ENCODE assay signal across 1 cellular context in the genomic region with DNA sequence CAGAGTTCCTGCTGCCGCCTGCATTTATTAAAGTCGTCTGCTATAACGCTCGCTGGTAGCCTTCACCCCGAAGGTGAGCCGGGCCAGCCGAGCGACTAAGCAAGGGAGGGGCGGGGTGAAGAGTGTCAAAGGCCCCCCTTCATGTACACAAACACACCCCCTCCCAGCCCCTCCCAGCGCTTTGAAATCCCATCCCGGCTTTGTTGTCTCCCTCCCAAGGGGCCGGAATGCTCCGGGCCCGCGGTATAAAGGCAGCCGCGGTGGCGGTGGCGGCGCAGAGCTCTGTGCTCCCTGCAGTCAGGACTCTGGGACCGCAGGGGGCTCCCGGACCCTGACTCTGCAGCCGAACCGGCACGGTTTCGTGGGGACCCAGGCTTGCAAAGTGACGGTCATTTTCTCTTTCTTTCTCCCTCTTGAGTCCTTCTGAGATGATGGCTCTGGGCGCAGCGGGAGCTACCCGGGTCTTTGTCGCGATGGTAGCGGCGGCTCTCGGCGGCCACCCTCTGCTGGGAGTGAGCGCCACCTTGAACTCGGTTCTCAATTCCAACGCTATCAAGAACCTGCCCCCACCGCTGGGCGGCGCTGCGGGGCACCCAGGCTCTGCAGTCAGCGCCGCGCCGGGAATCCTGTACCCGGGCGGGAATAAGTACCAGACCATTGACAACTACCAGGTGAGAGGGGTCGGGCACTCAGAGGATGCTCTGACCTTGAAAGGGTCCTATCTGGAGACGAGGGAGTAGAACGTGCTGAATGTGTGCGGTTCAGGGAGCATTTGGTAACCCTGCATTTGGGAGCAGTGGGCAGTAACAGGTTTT.
TF ChIP-seq lines count a peak whose summit lies in the region.

A gene with protein sequence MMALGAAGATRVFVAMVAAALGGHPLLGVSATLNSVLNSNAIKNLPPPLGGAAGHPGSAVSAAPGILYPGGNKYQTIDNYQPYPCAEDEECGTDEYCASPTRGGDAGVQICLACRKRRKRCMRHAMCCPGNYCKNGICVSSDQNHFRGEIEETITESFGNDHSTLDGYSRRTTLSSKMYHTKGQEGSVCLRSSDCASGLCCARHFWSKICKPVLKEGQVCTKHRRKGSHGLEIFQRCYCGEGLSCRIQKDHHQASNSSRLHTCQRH (plus strand): TSS at position 275 of the 815 bp plus-strand sequence. CDS start 154 bp downstream, at position 429.

TF ChIP-seq in HepG2, 621 proteins besides CTCF, POLR2A, EP300 and RAD21 (continued from another document and continues in another):
- TF ChIP-seq MEF2D (CRISPR knock-in tag; IDR thresholded peaks at IDR 0.05): peak; percentile 50; the same call in 1 of the 2 replicates
- peak; percentile 90 for TF ChIP-seq ZNF772 (CRISPR knock-in tag; IDR thresholded peaks at IDR 0.05)
- TF ChIP-seq, protein P1, sequence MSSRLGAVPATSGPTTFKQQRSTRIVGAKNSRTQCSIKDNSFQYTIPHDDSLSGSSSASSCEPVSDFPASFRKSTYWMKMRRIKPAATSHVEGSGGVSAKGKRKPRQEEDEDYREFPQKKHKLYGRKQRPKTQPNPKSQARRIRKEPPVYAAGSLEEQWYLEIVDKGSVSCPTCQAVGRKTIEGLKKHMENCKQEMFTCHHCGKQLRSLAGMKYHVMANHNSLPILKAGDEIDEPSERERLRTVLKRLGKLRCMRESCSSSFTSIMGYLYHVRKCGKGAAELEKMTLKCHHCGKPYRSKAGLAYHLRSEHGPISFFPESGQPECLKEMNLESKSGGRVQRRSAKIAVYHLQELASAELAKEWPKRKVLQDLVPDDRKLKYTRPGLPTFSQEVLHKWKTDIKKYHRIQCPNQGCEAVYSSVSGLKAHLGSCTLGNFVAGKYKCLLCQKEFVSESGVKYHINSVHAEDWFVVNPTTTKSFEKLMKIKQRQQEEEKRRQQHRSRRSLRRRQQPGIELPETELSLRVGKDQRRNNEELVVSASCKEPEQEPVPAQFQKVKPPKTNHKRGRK (CRISPR knock-in tag; IDR thresholded peaks at IDR 0.05): no peak
- no peak; the same call in 1 of the 2 replicates for TF ChIP-seq ELF4 (CRISPR knock-in tag; IDR thresholded peaks at IDR 0.05; ENCODE audit: borderline replicate concordance)
- TF ChIP-seq NFKB2 (CRISPR knock-in tag; IDR thresholded peaks at IDR 0.05; ENCODE audit: borderline replicate concordance): no peak; the same call in 1 of the 2 replicates
- TF ChIP-seq CHD4 (IDR thresholded peaks at IDR 0.05; ENCODE audit: borderline replicate concordance, low read length): no peak
- no peak for TF ChIP-seq GPN1 (CRISPR knock-in tag; IDR thresholded peaks at IDR 0.05; ENCODE audit: borderline replicate concordance)
- no peak for TF ChIP-seq ZNF10 (CRISPR knock-in tag; IDR thresholded peaks at IDR 0.05; ENCODE audit: borderline replicate concordance, low read depth)
- TF ChIP-seq, protein P2, sequence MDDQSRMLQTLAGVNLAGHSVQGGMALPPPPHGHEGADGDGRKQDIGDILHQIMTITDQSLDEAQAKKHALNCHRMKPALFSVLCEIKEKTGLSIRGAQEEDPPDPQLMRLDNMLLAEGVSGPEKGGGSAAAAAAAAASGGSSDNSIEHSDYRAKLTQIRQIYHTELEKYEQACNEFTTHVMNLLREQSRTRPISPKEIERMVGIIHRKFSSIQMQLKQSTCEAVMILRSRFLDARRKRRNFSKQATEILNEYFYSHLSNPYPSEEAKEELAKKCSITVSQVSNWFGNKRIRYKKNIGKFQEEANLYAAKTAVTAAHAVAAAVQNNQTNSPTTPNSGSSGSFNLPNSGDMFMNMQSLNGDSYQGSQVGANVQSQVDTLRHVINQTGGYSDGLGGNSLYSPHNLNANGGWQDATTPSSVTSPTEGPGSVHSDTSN (CRISPR knock-in tag; IDR thresholded peaks at IDR 0.05; ENCODE audit: borderline replicate concordance): no peak
- no peak; the same call in 1 of the 2 replicates for TF ChIP-seq PHF20 (CRISPR knock-in tag; IDR thresholded peaks at IDR 0.05)
- no peak for TF ChIP-seq KDM5A (IDR thresholded peaks at IDR 0.05; ENCODE audit: borderline replicate concordance, low read length)
- TF ChIP-seq, protein P3, sequence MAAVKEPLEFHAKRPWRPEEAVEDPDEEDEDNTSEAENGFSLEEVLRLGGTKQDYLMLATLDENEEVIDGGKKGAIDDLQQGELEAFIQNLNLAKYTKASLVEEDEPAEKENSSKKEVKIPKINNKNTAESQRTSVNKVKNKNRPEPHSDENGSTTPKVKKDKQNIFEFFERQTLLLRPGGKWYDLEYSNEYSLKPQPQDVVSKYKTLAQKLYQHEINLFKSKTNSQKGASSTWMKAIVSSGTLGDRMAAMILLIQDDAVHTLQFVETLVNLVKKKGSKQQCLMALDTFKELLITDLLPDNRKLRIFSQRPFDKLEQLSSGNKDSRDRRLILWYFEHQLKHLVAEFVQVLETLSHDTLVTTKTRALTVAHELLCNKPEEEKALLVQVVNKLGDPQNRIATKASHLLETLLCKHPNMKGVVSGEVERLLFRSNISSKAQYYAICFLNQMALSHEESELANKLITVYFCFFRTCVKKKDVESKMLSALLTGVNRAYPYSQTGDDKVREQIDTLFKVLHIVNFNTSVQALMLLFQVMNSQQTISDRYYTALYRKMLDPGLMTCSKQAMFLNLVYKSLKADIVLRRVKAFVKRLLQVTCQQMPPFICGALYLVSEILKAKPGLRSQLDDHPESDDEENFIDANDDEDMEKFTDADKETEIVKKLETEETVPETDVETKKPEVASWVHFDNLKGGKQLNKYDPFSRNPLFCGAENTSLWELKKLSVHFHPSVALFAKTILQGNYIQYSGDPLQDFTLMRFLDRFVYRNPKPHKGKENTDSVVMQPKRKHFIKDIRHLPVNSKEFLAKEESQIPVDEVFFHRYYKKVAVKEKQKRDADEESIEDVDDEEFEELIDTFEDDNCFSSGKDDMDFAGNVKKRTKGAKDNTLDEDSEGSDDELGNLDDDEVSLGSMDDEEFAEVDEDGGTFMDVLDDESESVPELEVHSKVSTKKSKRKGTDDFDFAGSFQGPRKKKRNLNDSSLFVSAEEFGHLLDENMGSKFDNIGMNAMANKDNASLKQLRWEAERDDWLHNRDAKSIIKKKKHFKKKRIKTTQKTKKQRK (IDR thresholded peaks at IDR 0.05; ENCODE audit: low read length): no peak
- no peak for TF ChIP-seq ZNF460 (CRISPR knock-in tag; IDR thresholded peaks at IDR 0.05; ENCODE audit: borderline replicate concordance)
- no peak for TF ChIP-seq PRDM15 (CRISPR knock-in tag; IDR thresholded peaks at IDR 0.05)
- TF ChIP-seq KMT2A (CRISPR knock-in tag; IDR thresholded peaks at IDR 0.05): no peak
- 0 out of 2 replicates have a peak, but pooled peaks have one; percentile 76 for TF ChIP-seq ZNF597 (CRISPR knock-in tag; IDR thresholded peaks at IDR 0.05)
- TF ChIP-seq SALL1 (CRISPR knock-in tag; IDR thresholded peaks at IDR 0.05): peak; percentile 72
- peak; percentile 95 for TF ChIP-seq SOX13 (IDR thresholded peaks at IDR 0.05)
- peak in 1 of 2 experiments; percentile 94; a peak in 2 of 4 replicates for TF ChIP-seq SOX13 (CRISPR knock-in tag; conservative IDR thresholded peaks at IDR 0.05 in 1 of 2, IDR thresholded peaks at IDR 0.05 in 1 of 2)
- TF ChIP-seq SP5 (CRISPR knock-in tag; IDR thresholded peaks at IDR 0.05; ENCODE audit: borderline replicate concordance, low read depth): peak; percentile 98
- peak; percentile 84 for TF ChIP-seq FOXA3 (CRISPR knock-in tag; IDR thresholded peaks at IDR 0.05)
- TF ChIP-seq FOXP1 (IDR thresholded peaks at IDR 0.05): peak; percentile 22; the same call in 1 of the 2 replicates
- peak; percentile 83; the same call in 1 of the 2 replicates for TF ChIP-seq FOXP1 (CRISPR knock-in tag; IDR thresholded peaks at IDR 0.05)
- TF ChIP-seq ZNF383 (CRISPR knock-in tag; IDR thresholded peaks at IDR 0.05; ENCODE audit: borderline replicate concordance): no peak
- TF ChIP-seq SNAPC4 (CRISPR knock-in tag; IDR thresholded peaks at IDR 0.05): no peak
- TF ChIP-seq, protein P4, sequence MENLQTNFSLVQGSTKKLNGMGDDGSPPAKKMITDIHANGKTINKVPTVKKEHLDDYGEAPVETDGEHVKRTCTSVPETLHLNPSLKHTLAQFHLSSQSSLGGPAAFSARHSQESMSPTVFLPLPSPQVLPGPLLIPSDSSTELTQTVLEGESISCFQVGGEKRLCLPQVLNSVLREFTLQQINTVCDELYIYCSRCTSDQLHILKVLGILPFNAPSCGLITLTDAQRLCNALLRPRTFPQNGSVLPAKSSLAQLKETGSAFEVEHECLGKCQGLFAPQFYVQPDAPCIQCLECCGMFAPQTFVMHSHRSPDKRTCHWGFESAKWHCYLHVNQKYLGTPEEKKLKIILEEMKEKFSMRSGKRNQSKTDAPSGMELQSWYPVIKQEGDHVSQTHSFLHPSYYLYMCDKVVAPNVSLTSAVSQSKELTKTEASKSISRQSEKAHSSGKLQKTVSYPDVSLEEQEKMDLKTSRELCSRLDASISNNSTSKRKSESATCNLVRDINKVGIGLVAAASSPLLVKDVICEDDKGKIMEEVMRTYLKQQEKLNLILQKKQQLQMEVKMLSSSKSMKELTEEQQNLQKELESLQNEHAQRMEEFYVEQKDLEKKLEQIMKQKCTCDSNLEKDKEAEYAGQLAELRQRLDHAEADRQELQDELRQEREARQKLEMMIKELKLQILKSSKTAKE (CRISPR knock-in tag; IDR thresholded peaks at IDR 0.05; ENCODE audit: borderline replicate concordance): 0 out of 2 replicates have a peak, but pooled peaks have one; percentile 17
- no peak for TF ChIP-seq ZSCAN25 (CRISPR knock-in tag; IDR thresholded peaks at IDR 0.05)
- TF ChIP-seq, protein P5, sequence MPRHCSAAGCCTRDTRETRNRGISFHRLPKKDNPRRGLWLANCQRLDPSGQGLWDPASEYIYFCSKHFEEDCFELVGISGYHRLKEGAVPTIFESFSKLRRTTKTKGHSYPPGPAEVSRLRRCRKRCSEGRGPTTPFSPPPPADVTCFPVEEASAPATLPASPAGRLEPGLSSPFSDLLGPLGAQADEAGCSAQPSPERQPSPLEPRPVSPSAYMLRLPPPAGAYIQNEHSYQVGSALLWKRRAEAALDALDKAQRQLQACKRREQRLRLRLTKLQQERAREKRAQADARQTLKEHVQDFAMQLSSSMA (CRISPR knock-in tag; IDR thresholded peaks at IDR 0.05): 0 out of 2 replicates have a peak, but pooled peaks have one; percentile 27
- TF ChIP-seq RBM22 (optimal IDR thresholded peaks at IDR 0.05; ENCODE audit: low read length): peak; percentile 31
